In genomic region chr1:221868894-221869293, GRCh38 we compare ENCODE assay signal across 1 cellular context.
TF ChIP-seq lines count a peak whose summit lies in the region.

No MANE protein-coding gene starts in this region.

TF ChIP-seq in A549, 52 proteins besides CTCF, POLR2A, EP300 and RAD21 (continued from another document):
- TF ChIP-seq CEBPB (IDR thresholded peaks at IDR 0.05) (0 out of 4 replicates have a peak, but pooled peaks of 1 of the 2 experiments have one; percentile 38), TFCP2L1 (CRISPR knock-in tag; IDR thresholded peaks at IDR 0.05) (no peak), POLR2AphosphoS2 (conservative IDR thresholded peaks at IDR 0.05; ENCODE audit: low read length) (no peak), GATA3 (IDR thresholded peaks at IDR 0.05; ENCODE audit: borderline replicate concordance) (peak; percentile 86; the same call in 1 of the 2 replicates), KDM5A (IDR thresholded peaks at IDR 0.05) (no peak), MAFK (IDR thresholded peaks at IDR 0.05; ENCODE audit: partially characterized antibody) (no peak), FOSB (CRISPR knock-in tag; IDR thresholded peaks at IDR 0.05) (no peak), CHD2 (IDR thresholded peaks at IDR 0.05; ENCODE audit: low read length, partially characterized antibody) (no peak), HMGXB4 (CRISPR knock-in tag; IDR thresholded peaks at IDR 0.05; ENCODE audit: borderline replicate concordance) (no peak), USF2 (IDR thresholded peaks at IDR 0.05) (no peak), EHF (CRISPR knock-in tag; IDR thresholded peaks at IDR 0.05) (no peak), PHF8 (IDR thresholded peaks at IDR 0.05; ENCODE audit: borderline replicate concordance, low read depth) (no peak), JUN (IDR thresholded peaks at IDR 0.05) (peak; percentile 27 to 70; a peak in 1 of 5 replicates), ZSCAN20 (CRISPR knock-in tag; IDR thresholded peaks at IDR 0.05) (no peak), NFE2L2 (conservative IDR thresholded peaks at IDR 0.05; ENCODE audit: low read length) (no peak), MAZ (IDR thresholded peaks at IDR 0.05; ENCODE audit: borderline replicate concordance, low read depth, low read length) (no peak), ESRRA (IDR thresholded peaks at IDR 0.05; ENCODE audit: borderline replicate concordance, low read length) (no peak), FOSL2 (IDR thresholded peaks at IDR 0.05) (peak; percentile 90), FOSL2 (CRISPR knock-in tag; IDR thresholded peaks at IDR 0.05) (peak; percentile 91), CHD4 (IDR thresholded peaks at IDR 0.05; ENCODE audit: borderline replicate concordance) (no peak), HOXB13 (CRISPR knock-in tag; IDR thresholded peaks at IDR 0.05; ENCODE audit: low read depth) (no peak), EHMT2 (IDR thresholded peaks at IDR 0.05; ENCODE audit: low read depth) (no peak), MYC (IDR thresholded peaks at IDR 0.05; ENCODE audit: borderline replicate concordance, low read length) (no peak), RNF2 (IDR thresholded peaks at IDR 0.05; ENCODE audit: borderline replicate concordance, low read depth) (no peak), SMC3 (IDR thresholded peaks at IDR 0.05) (0 out of 3 replicates have a peak, but pooled peaks have one; percentile 32), NR3C1 (IDR thresholded peaks at IDR 0.05) (no peak), HOXA7 (CRISPR knock-in tag; IDR thresholded peaks at IDR 0.05) (no peak)
- TF ChIP-seq, protein P1, sequence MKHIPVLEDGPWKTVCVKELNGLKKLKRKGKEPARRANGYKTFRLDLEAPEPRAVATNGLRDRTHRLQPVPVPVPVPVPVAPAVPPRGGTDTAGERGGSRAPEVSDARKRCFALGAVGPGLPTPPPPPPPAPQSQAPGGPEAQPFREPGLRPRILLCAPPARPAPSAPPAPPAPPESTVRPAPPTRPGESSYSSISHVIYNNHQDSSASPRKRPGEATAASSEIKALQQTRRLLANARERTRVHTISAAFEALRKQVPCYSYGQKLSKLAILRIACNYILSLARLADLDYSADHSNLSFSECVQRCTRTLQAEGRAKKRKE (CRISPR knock-in tag; IDR thresholded peaks at IDR 0.05; ENCODE audit: low read depth): no peak
- TF ChIP-seq, protein P2, sequence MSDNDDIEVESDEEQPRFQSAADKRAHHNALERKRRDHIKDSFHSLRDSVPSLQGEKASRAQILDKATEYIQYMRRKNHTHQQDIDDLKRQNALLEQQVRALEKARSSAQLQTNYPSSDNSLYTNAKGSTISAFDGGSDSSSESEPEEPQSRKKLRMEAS (IDR thresholded peaks at IDR 0.05): peak; percentile 62; the same call in 1 of the 2 replicates
- TF ChIP-seq, protein P3, sequence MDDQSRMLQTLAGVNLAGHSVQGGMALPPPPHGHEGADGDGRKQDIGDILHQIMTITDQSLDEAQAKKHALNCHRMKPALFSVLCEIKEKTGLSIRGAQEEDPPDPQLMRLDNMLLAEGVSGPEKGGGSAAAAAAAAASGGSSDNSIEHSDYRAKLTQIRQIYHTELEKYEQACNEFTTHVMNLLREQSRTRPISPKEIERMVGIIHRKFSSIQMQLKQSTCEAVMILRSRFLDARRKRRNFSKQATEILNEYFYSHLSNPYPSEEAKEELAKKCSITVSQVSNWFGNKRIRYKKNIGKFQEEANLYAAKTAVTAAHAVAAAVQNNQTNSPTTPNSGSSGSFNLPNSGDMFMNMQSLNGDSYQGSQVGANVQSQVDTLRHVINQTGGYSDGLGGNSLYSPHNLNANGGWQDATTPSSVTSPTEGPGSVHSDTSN (IDR thresholded peaks at IDR 0.05): no peak
- TF ChIP-seq, protein P4, sequence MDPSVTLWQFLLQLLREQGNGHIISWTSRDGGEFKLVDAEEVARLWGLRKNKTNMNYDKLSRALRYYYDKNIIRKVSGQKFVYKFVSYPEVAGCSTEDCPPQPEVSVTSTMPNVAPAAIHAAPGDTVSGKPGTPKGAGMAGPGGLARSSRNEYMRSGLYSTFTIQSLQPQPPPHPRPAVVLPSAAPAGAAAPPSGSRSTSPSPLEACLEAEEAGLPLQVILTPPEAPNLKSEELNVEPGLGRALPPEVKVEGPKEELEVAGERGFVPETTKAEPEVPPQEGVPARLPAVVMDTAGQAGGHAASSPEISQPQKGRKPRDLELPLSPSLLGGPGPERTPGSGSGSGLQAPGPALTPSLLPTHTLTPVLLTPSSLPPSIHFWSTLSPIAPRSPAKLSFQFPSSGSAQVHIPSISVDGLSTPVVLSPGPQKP (IDR thresholded peaks at IDR 0.05; ENCODE audit: low read depth, low read length): no peak
